ENCODE assay signal across 16 cellular contexts in the genomic region with DNA sequence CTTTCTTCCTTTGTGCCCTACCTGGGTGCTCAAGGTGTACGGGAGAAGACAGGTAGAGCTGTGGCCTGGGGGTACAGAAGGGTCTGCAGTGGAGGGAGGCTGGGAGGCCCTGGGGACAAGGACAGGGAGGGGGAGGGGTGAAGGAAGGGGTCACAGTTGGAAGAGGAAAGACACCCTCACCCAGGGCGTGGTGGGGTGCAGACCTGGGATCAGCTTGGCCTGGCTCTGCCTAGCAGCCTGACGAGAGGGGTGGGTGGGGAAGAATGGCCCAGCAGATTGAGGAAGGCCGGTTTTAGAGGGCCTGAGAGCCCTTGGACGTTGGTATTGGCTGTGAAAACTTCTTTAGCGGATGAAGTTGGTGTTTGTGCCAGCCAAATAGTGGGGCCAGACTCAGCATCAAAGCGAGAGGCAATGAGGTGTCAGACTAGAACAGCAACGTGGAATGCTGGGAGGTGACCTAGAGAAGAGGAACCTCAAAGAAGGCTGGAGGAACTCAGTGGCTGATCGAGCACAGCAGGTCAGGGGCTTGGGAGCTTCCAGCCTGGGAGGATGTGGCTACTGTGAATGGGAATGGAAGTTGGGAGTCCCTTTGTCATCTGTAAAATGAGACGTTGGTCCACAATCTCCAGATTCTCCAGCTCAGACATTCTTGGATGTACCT. TPM values are rescaled to one million over a fixed set of nuclear protein-coding genes. Genes with fewer than 3 reads are reported as not detected.
A peak's percentile ranks its signal among the peaks of the same experiment; 100 is the strongest.
DNase-seq lines count a peak whose midpoint lies in the region; ATAC-seq, FAIRE-seq and TF ChIP-seq lines count a peak whose summit lies in the region.
"Had no signal": no experiment of that assay in that cellular context is flagged by ENCODE, and none has a peak within 500 bp of the region (broad histone marks: within the 10 kb centered on the region; RNA-seq: fewer than 3 reads in every experiment).

No MANE protein-coding gene starts in this region.

- CTCF ChIA-PET in Panc1 (lab: Charles Lee), result no interaction called here
- CTCF ChIA-PET in H1 (lab: Charles Lee; ENCODE audit: partially characterized antibody), result interaction anchor here (1.0 to 14.3 kb wide), 9 partner anchors 9 to 227 kb away, joined by 3 to 160 read pairs (median 4); a partner anchor contains a TSS

- TF ChIP-seq CTCF in Panc1 (IDR thresholded peaks at IDR 0.05), result no peak
- no peak for TF ChIP-seq CTCF in H1 (IDR thresholded peaks at IDR 0.05; ENCODE audit: control extremely low read depth in 1 of 3, insufficient read depth in 1 of 3, low read depth in 1 of 3, low read length in 3 of 3)
- TF ChIP-seq CTCF in thoracic aorta (IDR thresholded peaks at IDR 0.05), result no peak

- TF ChIP-seq POLR2A in H1 (IDR thresholded peaks at IDR 0.05; ENCODE audit: control extremely low read depth in 1 of 2, low read depth in 2 of 2, low read length in 2 of 2), result no peak

- intact Hi-C loops in Panc1 (cut with micrococcal nuclease; ENCODE audit: unreplicated experiment), result no loop called here

- POLR2A ChIA-PET in Panc1 (lab: Charles Lee) (interaction anchor here (0.8 kb wide), 1 partner anchor 18 kb away, joined by 3 read pairs; no protein-coding TSS in a partner anchor), H1 (lab: Charles Lee; ENCODE audit: partially characterized antibody) (interaction anchor here (1.1 to 5.6 kb wide), 10 partner anchors 7 to 220 kb away, joined by 3 to 51 read pairs (median 4); a partner anchor contains a TSS)

- H3K79me1 ChIP-seq in H1 (ENCODE audit: low read depth, low read length) (no peaks in the 10 kb centered on the region), neuronal stem cell (ENCODE audit: low read depth, low read length) (no peaks in the 10 kb centered on the region)

- H4K5ac ChIP-seq in H1 (ENCODE audit: insufficient read length, low read depth, low read length), result no peak overlapping the region

- H2BK120ac ChIP-seq in H1 (replicated peaks; ENCODE audit: low read depth, low read length), result no peak overlapping the region
- H2BK120ac ChIP-seq in neuronal stem cell (ENCODE audit: low read depth, low read length), result peak overlapping the region; percentile 4

- H3K9me3 ChIP-seq in Panc1 (ENCODE audit: control insufficient read depth, insufficient read depth, low read depth, low read length), result no peaks in the 10 kb centered on the region
- no peaks in the 10 kb centered on the region for H3K9me3 ChIP-seq in H1 (ENCODE audit: insufficient read depth in 2 of 2, low read depth in 1 of 2, low read length in 1 of 2)
- no peaks in the 10 kb centered on the region for H3K9me3 ChIP-seq in neuronal stem cell (replicated peaks in 1 of 2; ENCODE audit: control insufficient read depth in 2 of 2, insufficient read depth in 1 of 2, low read depth in 1 of 2, low read length in 2 of 2)
- H3K9me3 ChIP-seq in thoracic aorta, result no peaks in the 10 kb centered on the region
- H3K9me3 ChIP-seq: ovary had no signal

- BruUV-seq in Panc1 (replicated peaks; lab: Mats Ljungman, UMichigan), result no TSS peak

- TF ChIP-seq EP300 in H1 (IDR thresholded peaks at IDR 0.05; ENCODE audit: borderline replicate concordance in 1 of 2, low read depth in 2 of 2, low read length in 2 of 2), result no peak

- H3K4ac ChIP-seq in H1 (replicated peaks; ENCODE audit: insufficient read length, low read depth, low read length), result no peak overlapping the region
- no peak overlapping the region for H3K4ac ChIP-seq in neuronal stem cell (ENCODE audit: low read length)

- DNase-seq in Panc1 (ENCODE audit: low read depth, low spot score) (no peak), H1 (ENCODE audit: low read depth in 1 of 2, low spot score in 2 of 2) (no peak), neuronal stem cell (ENCODE audit: low spot score) (no peak), thoracic aorta (ENCODE audit: low spot score) (no peak), NCI-H510A (lab: John Stamatoyannopoulos, UW) (no peak)
- DNase-seq: activated naive CD8-positive, alpha-beta T cell treated with anti-CD3 and anti-CD28 coated beads, Interleukin-2, amount 10 ng/mL, durations not matched to agents 7 days and 5 days; COR-L47; left colon; NCI-H446 treated with DMSO at 0.1 percent for 48 hours; ovary; stimulated activated CD4-positive, alpha-beta T cell treated with anti-CD3 and anti-CD28 coated beads, Interleukin-4, amount 100 ng/mL, for 1 hour; stimulated activated naive CD4-positive, alpha-beta T cell treated with Interleukin-2 at 50 U/mL for 16 hours had no signal

- no peak overlapping the region for H3K4me3 ChIP-seq in Panc1 (ENCODE audit: low read depth in 2 of 2, low read length in 2 of 2)
- no peak overlapping the region for H3K4me3 ChIP-seq in H1 (ENCODE audit: extremely low read depth in 1 of 4, insufficient read depth in 2 of 4, low read depth in 3 of 4, low read length in 4 of 4)
- H3K4me3 ChIP-seq in neuronal stem cell (ENCODE audit: low read length in 2 of 2), result no peak overlapping the region
- H3K4me3 ChIP-seq in thoracic aorta, result no peak overlapping the region
- H3K4me3 ChIP-seq: ovary had no signal

- peak overlapping the region; percentile 54; the same call in 1 of the 2 replicates for H2AK5ac ChIP-seq in H1 (ENCODE audit: low read depth, low read length)
- peak overlapping the region; percentile 44 for H2AK5ac ChIP-seq in neuronal stem cell (ENCODE audit: low read depth, low read length)

- H4K20me1 ChIP-seq in H1 (replicated peaks in 1 of 2; ENCODE audit: control insufficient read depth in 1 of 2, insufficient read depth in 2 of 2, low read length in 2 of 2), result no peaks in the 10 kb centered on the region

- H3K4me1 ChIP-seq in Panc1 (ENCODE audit: control insufficient read depth, insufficient read depth, low read length) (peaks cover 41% of the 10 kb centered on the region), H1 (replicated peaks in 1 of 4; ENCODE audit: control insufficient read depth in 3 of 4, insufficient read depth in 4 of 4, low read length in 3 of 4) (peaks cover 26 to 51% (median 39%) of the 10 kb centered on the region in 4 experiments), neuronal stem cell (ENCODE audit: control insufficient read depth in 2 of 2, insufficient read depth in 1 of 2, low read depth in 1 of 2, low read length in 2 of 2) (peaks cover 52 to 53% of the 10 kb centered on the region in 2 donors), thoracic aorta (ENCODE audit: control insufficient read depth in 1 of 2, low read depth in 2 of 2) (peaks cover 56 to 88% of the 10 kb centered on the region in 2 donors)

- H2AFZ ChIP-seq in H1 (ENCODE audit: low read length) (no peak overlapping the region), neuronal stem cell (ENCODE audit: low read length) (no peak overlapping the region)

- peak overlapping the region; percentile 62; the same call in 1 of the 2 replicates for H2BK20ac ChIP-seq in H1 (ENCODE audit: low read length)

- H2BK15ac ChIP-seq in H1 (ENCODE audit: low read length) (peak overlapping the region; percentile 83; the same call in 1 of the 2 replicates), neuronal stem cell (ENCODE audit: low read length) (peak overlapping the region; percentile 11)

- no peaks in the 10 kb centered on the region for H3K27me3 ChIP-seq in Panc1 (ENCODE audit: control insufficient read depth, insufficient read depth, low read length)
- no peaks in the 10 kb centered on the region for H3K27me3 ChIP-seq in H1 (replicated peaks in 1 of 4; ENCODE audit: control insufficient read depth in 3 of 4, extremely low read depth in 1 of 4, insufficient read depth in 3 of 4, low read length in 3 of 4)
- H3K27me3 ChIP-seq in neuronal stem cell (ENCODE audit: control insufficient read depth in 3 of 3, insufficient read depth in 3 of 3, low read depth in 1 of 3, low read length in 3 of 3), result no peaks in the 10 kb centered on the region
- H3K27me3 ChIP-seq in thoracic aorta (replicated peaks; ENCODE audit: insufficient read depth), result no peaks in the 10 kb centered on the region
- H3K27me3 ChIP-seq: ovary had no signal

- ATAC-seq in Panc1, result no peak
- ATAC-seq in thoracic aorta (ENCODE audit: insufficient number of reproducible peaks, low FRiP score, low read depth), result no peak
- no peak for ATAC-seq in HG03139 (IDR thresholded peaks at IDR 0.05; ENCODE audit: unreplicated experiment)
- ATAC-seq in HG03460 (IDR thresholded peaks at IDR 0.05; ENCODE audit: unreplicated experiment), result no peak
- ATAC-seq: left colon had no signal

- H2BK5ac ChIP-seq in H1 (ENCODE audit: low read depth, low read length) (peak overlapping the region; percentile 35; the same call in 1 of the 2 replicates), neuronal stem cell (ENCODE audit: low read length) (peak overlapping the region; percentile 63)

- H2BK12ac ChIP-seq in H1 (ENCODE audit: low read depth, low read length), result peak overlapping the region; percentile 77; the same call in 1 of the 2 replicates
- peak overlapping the region; percentile 59 for H2BK12ac ChIP-seq in neuronal stem cell (ENCODE audit: low read length)

- H3K36me3 ChIP-seq in Panc1 (ENCODE audit: control insufficient read depth, insufficient read depth, low read length), result no peaks in the 10 kb centered on the region
- H3K36me3 ChIP-seq in H1 (ENCODE audit: control insufficient read depth in 2 of 4, insufficient read depth in 4 of 4, low read length in 3 of 4), result no peaks in the 10 kb centered on the region
- H3K36me3 ChIP-seq in neuronal stem cell (replicated peaks in 1 of 2; ENCODE audit: control insufficient read depth in 2 of 2, insufficient read depth in 2 of 2, low read length in 2 of 2), result peaks cover 8 to 18% of the 10 kb centered on the region in 2 donors
- peaks cover 4% of the 10 kb centered on the region for H3K36me3 ChIP-seq in thoracic aorta
- H3K36me3 ChIP-seq: ovary had no signal

- peak overlapping the region; percentile 40; the same call in 1 of the 2 replicates for H3K18ac ChIP-seq in H1 (ENCODE audit: extremely low read depth, low read length)
- peak overlapping the region; percentile 79 for H3K18ac ChIP-seq in neuronal stem cell (ENCODE audit: low read length)

- H3K79me2 ChIP-seq in H1 (ENCODE audit: control insufficient read depth in 1 of 2, insufficient read depth in 2 of 2, low read length in 2 of 2), result no peaks in the 10 kb centered on the region

- no peaks in the 10 kb centered on the region; the same call in none of the 2 replicates for H3K23me2 ChIP-seq in H1 (ENCODE audit: low read depth, low read length)

- H3K27ac ChIP-seq in Panc1 (ENCODE audit: low read length) (peak overlapping the region; percentile 24; the same call in 1 of the 2 replicates), H1 (ENCODE audit: low read depth, low read length) (no peak overlapping the region), neuronal stem cell (replicated peaks; ENCODE audit: low read length) (peak overlapping the region; percentile 94), thoracic aorta (peak overlapping the region; percentile 92 to 98)

- no peak overlapping the region for H3K56ac ChIP-seq in H1 (replicated peaks; ENCODE audit: insufficient read length, low read depth, low read length)

- H4K8ac ChIP-seq in H1 (ENCODE audit: extremely low read depth, insufficient read depth, low read length) (no peak overlapping the region), neuronal stem cell (ENCODE audit: low read depth, low read length) (no peak overlapping the region)

- FAIRE-seq in H1 (lab: Jason Lieb, UNC), result no peak
- FAIRE-seq: RCC 7860, TTC549 had no signal

- H3K14ac ChIP-seq in H1 (ENCODE audit: insufficient read length), result no peak overlapping the region
- H3K14ac ChIP-seq in neuronal stem cell (ENCODE audit: low read length), result no peak overlapping the region

- TF ChIP-seq RAD21 in H1 (IDR thresholded peaks at IDR 0.05 in 1 of 2, conservative IDR thresholded peaks at IDR 0.05 in 1 of 2; ENCODE audit: low read depth in 2 of 2, low read length in 2 of 2), result no peak

- 85% methylated on average over 10 of the region's 10 CpGs; no CpG with 5 or more reads in 1 of the 2 experiments for WGBS in H1 (ENCODE audit: extremely low coverage in 1 of 2, insufficient coverage in 1 of 2, insufficient read length in 1 of 2, insufficient replicate concordance in 2 of 2, low coverage in 1 of 2, low lambda C conversion rate in 2 of 2, missing lambda C conversion rate in 1 of 2), 2 experiments
- WGBS in neuronal stem cell (ENCODE audit: extremely low coverage in 2 of 2, insufficient read length in 2 of 2, insufficient replicate concordance in 1 of 2), 2 donors, result no CpG with 5 or more reads among the region's 10 CpGs

- H3K9ac ChIP-seq in H1 (replicated peaks in 1 of 4; ENCODE audit: extremely low read depth in 1 of 4, low read depth in 3 of 4, low read length in 3 of 4), result no peak overlapping the region
- H3K9ac ChIP-seq in neuronal stem cell (ENCODE audit: low read depth, low read length, poor library complexity), result peak overlapping the region; percentile 68

- in situ Hi-C loops in Panc1 (cut with HindIII; ENCODE audit: low pct_unique_long_range_greater_than_20kb, low sequenced_read_pairs), result no loop called here

- H3K4me2 ChIP-seq in H1 (ENCODE audit: insufficient read depth in 1 of 2, low read depth in 2 of 2, low read length in 2 of 2) (no peak overlapping the region; a peak in 1 of 4 replicates), neuronal stem cell (ENCODE audit: insufficient read depth, low read length, poor library complexity, severe bottlenecking) (no peak overlapping the region)

- H3K23ac ChIP-seq in H1 (ENCODE audit: insufficient read length) (no peak overlapping the region), neuronal stem cell (ENCODE audit: low read depth, low read length, poor library complexity) (no peak overlapping the region)

- peak overlapping the region; percentile 5 for H4K91ac ChIP-seq in H1 (replicated peaks; ENCODE audit: insufficient read length, low read length)
- peak overlapping the region; percentile 44 for H4K91ac ChIP-seq in neuronal stem cell (ENCODE audit: low read depth, low read length, poor library complexity)

RNA-seq across cellular contexts. Expression of a gene that starts 18.1 kb away (rescaled TPM):
- total RNA-seq in Panc1 (2021; ENCODE audit: unreplicated experiment) (54.4 TPM), thoracic aorta (100 to 1,000 TPM; 154 to 192 TPM)
- polyA plus RNA-seq in Panc1 (2012; ENCODE audit: insufficient read length), result 64.3 TPM
- 35.4 and 38.8 TPM in 2 replicates for total RNA-seq in H1 (2021; fragmentation: NEBNext Ultra II Directional; extraction: Animal tissue kit (Norgen Biotek cat#: 25700))
- polyA plus RNA-seq in H1 (2011; rRNA removed), result 24.9 and 34.6 TPM in 2 replicates
- polyA plus RNA-seq in H1 (2011; cell fraction: cytosol; rRNA removed), result 20.5 TPM
- polyA plus RNA-seq in H1 (2011; cell fraction: nucleus; rRNA removed), result 32.2 TPM
- polyA plus RNA-seq in H1 (2012, experiment 1 of 2), result 36.1 to 44.6 TPM (median 40.7 TPM) in 4 replicates
- 42.4 TPM for polyA plus RNA-seq in H1 (2012, experiment 2 of 2)
- polyA plus RNA-seq in H1 (2013, experiment 1 of 2), result 15.8 TPM
- polyA plus RNA-seq in H1 (2013, experiment 2 of 2), result 16.3 TPM
- polyA minus RNA-seq in H1 (2011; rRNA and poly(A)+ RNA removed), result 14.4 and 15.0 TPM in 2 replicates
- 20.2 TPM for polyA minus RNA-seq in H1 (2011; cell fraction: cytosol; rRNA and poly(A)+ RNA removed)
- polyA minus RNA-seq in H1 (2011; cell fraction: nucleus; rRNA and poly(A)+ RNA removed), result 21.2 TPM
- polyA plus RNA-seq in neuronal stem cell (2013, experiment 1 of 2), result 33.0 TPM
- polyA plus RNA-seq in neuronal stem cell (2013, experiment 2 of 2), result 34.2 TPM
